In the genomic region with DNA sequence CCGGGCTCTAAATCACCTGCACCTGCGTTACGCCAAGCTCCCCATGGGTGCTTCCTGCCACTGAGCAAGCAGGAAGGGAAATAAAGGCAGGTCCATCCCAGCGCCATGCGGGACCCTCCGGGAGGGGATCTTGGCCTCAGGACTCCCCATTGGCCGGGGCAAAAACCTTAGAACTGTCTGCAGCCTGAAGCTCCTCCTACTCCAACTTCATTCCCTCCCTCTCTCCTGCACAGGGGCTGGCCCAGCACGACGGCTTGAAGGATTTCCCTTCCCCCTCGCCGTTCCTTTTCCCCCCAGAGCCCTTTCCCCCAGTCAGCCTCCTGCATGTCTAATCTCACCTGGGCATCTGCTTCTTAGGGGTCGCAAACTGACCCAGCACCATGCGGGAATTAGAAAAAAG, we compare ENCODE assay signal across 1 cellular context.
TF ChIP-seq lines count a peak whose summit lies in the region.

No MANE protein-coding gene starts in this region.

TF ChIP-seq in HCT116, 20 proteins besides CTCF, POLR2A, EP300 and RAD21 (continued from another document):
- no peak for TF ChIP-seq REST (IDR thresholded peaks at IDR 0.05; ENCODE audit: low read depth)
- no peak for TF ChIP-seq JUND (IDR thresholded peaks at IDR 0.05)
- TF ChIP-seq ZFX (IDR thresholded peaks at IDR 0.05): no peak
- TF ChIP-seq YY1 (IDR thresholded peaks at IDR 0.05; ENCODE audit: extremely low read depth, insufficient replicate concordance, low read depth, low read length): no peak
- no peak for TF ChIP-seq EGR1 (IDR thresholded peaks at IDR 0.05; ENCODE audit: low read depth)
- TF ChIP-seq TCF7L2 (IDR thresholded peaks at IDR 0.05; ENCODE audit: borderline replicate concordance, extremely low read depth, insufficient read depth, insufficient read length): no peak
